Comparison of ENCODE assay signal across 1 cellular context in the genomic region with DNA sequence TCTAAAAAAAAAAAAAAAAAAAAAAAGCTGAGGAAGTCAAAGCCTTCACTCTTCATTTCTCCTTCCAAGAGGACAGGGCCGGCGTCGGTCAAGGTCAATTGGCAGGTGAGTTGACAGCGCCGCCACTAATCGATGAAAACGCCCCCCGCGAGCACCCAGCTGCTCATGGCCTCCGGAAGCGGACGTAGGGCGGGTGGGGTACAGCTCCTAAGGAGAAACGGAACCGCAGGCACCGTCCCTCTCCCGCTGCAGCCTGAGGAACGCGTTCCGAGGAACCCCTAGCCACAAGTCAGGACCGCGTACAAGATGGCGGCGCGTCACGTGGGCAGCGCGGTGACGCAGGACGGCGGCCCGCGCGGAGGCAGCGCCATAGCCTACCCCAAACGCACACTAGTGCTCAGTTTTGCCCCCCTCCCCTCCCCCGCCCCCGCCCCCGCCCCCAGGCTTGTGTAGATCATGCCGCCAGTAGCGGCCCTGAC.
TF ChIP-seq lines count a peak whose summit lies in the region.

Gene ATF1, plus strand, starts transcription at position 465 of the 479 bp plus-strand sequence. CDS start 16,045 bp downstream, outside the sequence.

TF ChIP-seq in HEK293, 187 proteins besides CTCF, POLR2A, EP300 and RAD21 (continued from another document and continues in another):
- TF ChIP-seq, protein P1, sequence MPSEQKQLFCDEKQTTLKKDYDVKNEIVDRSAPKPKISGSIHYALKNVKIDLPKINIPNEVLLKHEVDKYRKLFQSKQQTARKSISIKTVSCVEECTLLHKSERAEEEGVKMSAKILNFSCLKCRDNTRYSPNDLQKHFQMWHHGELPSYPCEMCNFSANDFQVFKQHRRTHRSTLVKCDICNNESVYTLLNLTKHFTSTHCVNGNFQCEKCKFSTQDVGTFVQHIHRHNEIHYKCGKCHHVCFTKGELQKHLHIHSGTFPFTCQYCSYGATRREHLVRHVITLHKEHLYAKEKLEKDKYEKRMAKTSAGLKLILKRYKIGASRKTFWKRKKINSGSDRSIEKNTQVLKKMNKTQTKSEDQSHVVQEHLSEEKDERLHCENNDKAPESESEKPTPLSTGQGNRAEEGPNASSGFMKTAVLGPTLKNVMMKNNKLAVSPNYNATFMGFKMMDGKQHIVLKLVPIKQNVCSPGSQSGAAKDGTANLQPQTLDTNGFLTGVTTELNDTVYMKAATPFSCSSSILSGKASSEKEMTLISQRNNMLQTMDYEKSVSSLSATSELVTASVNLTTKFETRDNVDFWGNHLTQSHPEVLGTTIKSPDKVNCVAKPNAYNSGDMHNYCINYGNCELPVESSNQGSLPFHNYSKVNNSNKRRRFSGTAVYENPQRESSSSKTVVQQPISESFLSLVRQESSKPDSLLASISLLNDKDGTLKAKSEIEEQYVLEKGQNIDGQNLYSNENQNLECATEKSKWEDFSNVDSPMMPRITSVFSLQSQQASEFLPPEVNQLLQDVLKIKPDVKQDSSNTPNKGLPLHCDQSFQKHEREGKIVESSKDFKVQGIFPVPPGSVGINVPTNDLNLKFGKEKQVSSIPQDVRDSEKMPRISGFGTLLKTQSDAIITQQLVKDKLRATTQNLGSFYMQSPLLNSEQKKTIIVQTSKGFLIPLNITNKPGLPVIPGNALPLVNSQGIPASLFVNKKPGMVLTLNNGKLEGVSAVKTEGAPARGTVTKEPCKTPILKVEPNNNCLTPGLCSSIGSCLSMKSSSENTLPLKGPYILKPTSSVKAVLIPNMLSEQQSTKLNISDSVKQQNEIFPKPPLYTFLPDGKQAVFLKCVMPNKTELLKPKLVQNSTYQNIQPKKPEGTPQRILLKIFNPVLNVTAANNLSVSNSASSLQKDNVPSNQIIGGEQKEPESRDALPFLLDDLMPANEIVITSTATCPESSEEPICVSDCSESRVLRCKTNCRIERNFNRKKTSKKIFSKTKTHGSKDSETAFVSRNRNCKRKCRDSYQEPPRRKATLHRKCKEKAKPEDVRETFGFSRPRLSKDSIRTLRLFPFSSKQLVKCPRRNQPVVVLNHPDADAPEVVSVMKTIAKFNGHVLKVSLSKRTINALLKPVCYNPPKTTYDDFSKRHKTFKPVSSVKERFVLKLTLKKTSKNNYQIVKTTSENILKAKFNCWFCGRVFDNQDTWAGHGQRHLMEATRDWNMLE (tag by site-specific recombination; conservative IDR thresholded peaks at IDR 0.05; ENCODE audit: low read depth): 0 out of 2 replicates have a peak, but pooled peaks have one; percentile 17
- TF ChIP-seq KLF8 (tag by site-specific recombination; IDR thresholded peaks at IDR 0.05): peak; percentile 24; the same call in 1 of the 2 replicates
- TF ChIP-seq BCL11B (tag by site-specific recombination; IDR thresholded peaks at IDR 0.05; ENCODE audit: low read depth): 0 out of 2 replicates have a peak, but pooled peaks have one; percentile 39
- peak; percentile 57; the same call in 1 of the 2 replicates for TF ChIP-seq ZNF391 (tag by site-specific recombination; IDR thresholded peaks at IDR 0.05; ENCODE audit: borderline replicate concordance, low read depth)
- peak; percentile 75; the same call in 1 of the 2 replicates for TF ChIP-seq SP7 (tag by site-specific recombination; IDR thresholded peaks at IDR 0.05)
- peak; percentile 79 for TF ChIP-seq ZNF629 (tag by site-specific recombination; IDR thresholded peaks at IDR 0.05)
- 0 out of 2 replicates have a peak, but pooled peaks have one; percentile 20 for TF ChIP-seq ZNF341 (tag by site-specific recombination; IDR thresholded peaks at IDR 0.05; ENCODE audit: low read depth)
- TF ChIP-seq, protein P2, sequence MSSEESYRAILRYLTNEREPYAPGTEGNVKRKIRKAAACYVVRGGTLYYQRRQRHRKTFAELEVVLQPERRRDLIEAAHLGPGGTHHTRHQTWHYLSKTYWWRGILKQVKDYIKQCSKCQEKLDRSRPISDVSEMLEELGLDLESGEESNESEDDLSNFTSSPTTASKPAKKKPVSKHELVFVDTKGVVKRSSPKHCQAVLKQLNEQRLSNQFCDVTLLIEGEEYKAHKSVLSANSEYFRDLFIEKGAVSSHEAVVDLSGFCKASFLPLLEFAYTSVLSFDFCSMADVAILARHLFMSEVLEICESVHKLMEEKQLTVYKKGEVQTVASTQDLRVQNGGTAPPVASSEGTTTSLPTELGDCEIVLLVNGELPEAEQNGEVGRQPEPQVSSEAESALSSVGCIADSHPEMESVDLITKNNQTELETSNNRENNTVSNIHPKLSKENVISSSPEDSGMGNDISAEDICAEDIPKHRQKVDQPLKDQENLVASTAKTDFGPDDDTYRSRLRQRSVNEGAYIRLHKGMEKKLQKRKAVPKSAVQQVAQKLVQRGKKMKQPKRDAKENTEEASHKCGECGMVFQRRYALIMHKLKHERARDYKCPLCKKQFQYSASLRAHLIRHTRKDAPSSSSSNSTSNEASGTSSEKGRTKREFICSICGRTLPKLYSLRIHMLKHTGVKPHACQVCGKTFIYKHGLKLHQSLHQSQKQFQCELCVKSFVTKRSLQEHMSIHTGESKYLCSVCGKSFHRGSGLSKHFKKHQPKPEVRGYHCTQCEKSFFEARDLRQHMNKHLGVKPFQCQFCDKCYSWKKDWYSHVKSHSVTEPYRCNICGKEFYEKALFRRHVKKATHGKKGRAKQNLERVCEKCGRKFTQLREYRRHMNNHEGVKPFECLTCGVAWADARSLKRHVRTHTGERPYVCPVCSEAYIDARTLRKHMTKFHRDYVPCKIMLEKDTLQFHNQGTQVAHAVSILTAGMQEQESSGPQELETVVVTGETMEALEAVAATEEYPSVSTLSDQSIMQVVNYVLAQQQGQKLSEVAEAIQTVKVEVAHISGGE (tag by site-specific recombination; conservative IDR thresholded peaks at IDR 0.05; ENCODE audit: low read depth): peak; percentile 92
- no peak; the same call in 1 of the 2 replicates for TF ChIP-seq SCRT2 (tag by site-specific recombination; IDR thresholded peaks at IDR 0.05)
- peak; percentile 85 for TF ChIP-seq ZEB2 (tag by site-specific recombination; IDR thresholded peaks at IDR 0.05)
- peak; percentile 90 for TF ChIP-seq YY1 (tag by site-specific recombination; IDR thresholded peaks at IDR 0.05)
- TF ChIP-seq ZNF155 (tag by site-specific recombination; IDR thresholded peaks at IDR 0.05): no peak
- TF ChIP-seq ZNF2 (tag by site-specific recombination; IDR thresholded peaks at IDR 0.05): 0 out of 2 replicates have a peak, but pooled peaks have one; percentile 74
- 0 out of 2 replicates have a peak, but pooled peaks have one; percentile 12 for TF ChIP-seq REST (tag by site-specific recombination; IDR thresholded peaks at IDR 0.05)
- no peak for TF ChIP-seq BCL6B (tag by site-specific recombination; IDR thresholded peaks at IDR 0.05)
- peak; percentile 41; the same call in 1 of the 2 replicates for TF ChIP-seq KLF10 (tag by site-specific recombination; IDR thresholded peaks at IDR 0.05)
- TF ChIP-seq SP2 (tag by site-specific recombination; IDR thresholded peaks at IDR 0.05): peak; percentile 56
- TF ChIP-seq GLIS2 (tag by site-specific recombination; IDR thresholded peaks at IDR 0.05): peak; percentile 54
- TF ChIP-seq ZBTB26 (tag by site-specific recombination; optimal IDR thresholded peaks at IDR 0.05): peak; percentile 26
- TF ChIP-seq TRIM28 (IDR thresholded peaks at IDR 0.05; ENCODE audit: borderline replicate concordance, low read length): no peak
- TF ChIP-seq, protein P3, sequence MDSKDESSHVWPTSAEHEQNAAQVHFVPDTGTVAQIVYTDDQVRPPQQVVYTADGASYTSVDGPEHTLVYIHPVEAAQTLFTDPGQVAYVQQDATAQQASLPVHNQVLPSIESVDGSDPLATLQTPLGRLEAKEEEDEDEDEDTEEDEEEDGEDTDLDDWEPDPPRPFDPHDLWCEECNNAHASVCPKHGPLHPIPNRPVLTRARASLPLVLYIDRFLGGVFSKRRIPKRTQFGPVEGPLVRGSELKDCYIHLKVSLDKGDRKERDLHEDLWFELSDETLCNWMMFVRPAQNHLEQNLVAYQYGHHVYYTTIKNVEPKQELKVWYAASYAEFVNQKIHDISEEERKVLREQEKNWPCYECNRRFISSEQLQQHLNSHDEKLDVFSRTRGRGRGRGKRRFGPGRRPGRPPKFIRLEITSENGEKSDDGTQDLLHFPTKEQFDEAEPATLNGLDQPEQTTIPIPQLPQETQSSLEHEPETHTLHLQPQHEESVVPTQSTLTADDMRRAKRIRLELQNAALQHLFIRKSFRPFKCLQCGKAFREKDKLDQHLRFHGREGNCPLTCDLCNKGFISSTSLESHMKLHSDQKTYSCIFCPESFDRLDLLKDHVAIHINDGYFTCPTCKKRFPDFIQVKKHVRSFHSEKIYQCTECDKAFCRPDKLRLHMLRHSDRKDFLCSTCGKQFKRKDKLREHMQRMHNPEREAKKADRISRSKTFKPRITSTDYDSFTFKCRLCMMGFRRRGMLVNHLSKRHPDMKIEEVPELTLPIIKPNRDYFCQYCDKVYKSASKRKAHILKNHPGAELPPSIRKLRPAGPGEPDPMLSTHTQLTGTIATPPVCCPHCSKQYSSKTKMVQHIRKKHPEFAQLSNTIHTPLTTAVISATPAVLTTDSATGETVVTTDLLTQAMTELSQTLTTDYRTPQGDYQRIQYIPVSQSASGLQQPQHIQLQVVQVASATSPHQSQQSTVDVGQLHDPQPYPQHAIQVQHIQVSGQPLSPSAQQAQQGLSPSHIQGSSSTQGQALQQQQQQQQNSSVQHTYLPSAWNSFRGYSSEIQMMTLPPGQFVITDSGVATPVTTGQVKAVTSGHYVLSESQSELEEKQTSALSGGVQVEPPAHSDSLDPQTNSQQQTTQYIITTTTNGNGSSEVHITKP (tag by site-specific recombination; IDR thresholded peaks at IDR 0.05): peak; percentile 74
- no peak for TF ChIP-seq ZNF426 (tag by site-specific recombination; IDR thresholded peaks at IDR 0.05)
- 0 out of 2 replicates have a peak, but pooled peaks have one; percentile 37 for TF ChIP-seq ZSCAN23 (tag by site-specific recombination; IDR thresholded peaks at IDR 0.05)
- TF ChIP-seq KLF16 (tag by site-specific recombination; IDR thresholded peaks at IDR 0.05): peak; percentile 74
- no peak for TF ChIP-seq ZNF621 (tag by site-specific recombination; IDR thresholded peaks at IDR 0.05)
- peak; percentile 43; the same call in 1 of the 2 replicates for TF ChIP-seq WT1 (tag by site-specific recombination; IDR thresholded peaks at IDR 0.05)
- peak; percentile 53; the same call in 1 of the 2 replicates for TF ChIP-seq ZNF692 (tag by site-specific recombination; IDR thresholded peaks at IDR 0.05)
- TF ChIP-seq ZBTB48 (tag by site-specific recombination; IDR thresholded peaks at IDR 0.05): peak; percentile 94
- no peak for TF ChIP-seq ZNF112 (tag by site-specific recombination; IDR thresholded peaks at IDR 0.05)
- peak; percentile 49; the same call in 1 of the 2 replicates for TF ChIP-seq ZNF660 (tag by site-specific recombination; IDR thresholded peaks at IDR 0.05)
